ENCODE assay signal across 9 cellular contexts in genomic region chr17:17696871-17697633, GRCh38. TPM values are rescaled to one million over a fixed set of nuclear protein-coding genes. Genes with fewer than 3 reads are reported as not detected.
DNase-seq lines count a peak whose midpoint lies in the region; ATAC-seq and TF ChIP-seq lines count a peak whose summit lies in the region.
"Had no signal": no experiment of that assay in that cellular context is flagged by ENCODE, and none has a peak within 500 bp of the region (broad histone marks: within the 10 kb centered on the region; RNA-seq: fewer than 3 reads in every experiment).

No MANE protein-coding gene starts in this region.

- no peak overlapping the region for H2BK5ac ChIP-seq in IMR-90 (ENCODE audit: low read depth, low read length, poor library complexity, severe bottlenecking)

- 0 out of 2 replicates have a peak overlapping the region, but pooled peaks have one; percentile 15 for H3K4ac ChIP-seq in IMR-90 (ENCODE audit: low read depth, low read length)

- no peak overlapping the region for H2BK120ac ChIP-seq in IMR-90 (ENCODE audit: low read depth, low read length)

- 0 out of 2 replicates have a peak overlapping the region, but pooled peaks have one; percentile 3 for H3K27ac ChIP-seq in IMR-90 (ENCODE audit: insufficient read depth, low read length)
- H3K27ac ChIP-seq in adrenal gland, result peak overlapping the region; percentile 24 to 98 (median 48)
- H3K27ac ChIP-seq in spleen, result peak overlapping the region in 7 of 8 donors; percentile 23 to 97 (median 95)

- intact Hi-C loops in IMR-90 (cut with micrococcal nuclease) (no loop called here), adrenal gland (cut with DNase I) (no loop called here), left colon (cut with DNase I, micrococcal nuclease) (no loop called here), spleen (cut with DNase I; ENCODE audit: low total_unique reads) (no loop called here), head of caudate nucleus (cut with DNase I) (no loop called here)

- no peak overlapping the region for H2AK9ac ChIP-seq in IMR-90 (replicated peaks; ENCODE audit: low read depth, low read length, poor library complexity)

- POLR2A ChIA-PET in IMR-90 (lab: Charles Lee; ENCODE audit: unreplicated experiment), result no interaction called here
- POLR2A ChIA-PET in HEK293T (lab: Yijun Ruan, JAX), result interaction anchor here (1.1 kb wide), 2 partner anchors 10 to 15 kb away, joined by 4 to 5 read pairs; no protein-coding TSS in a partner anchor

- 0 out of 2 replicates have a peak overlapping the region, but pooled peaks have one; percentile 3 for H3K56ac ChIP-seq in IMR-90 (ENCODE audit: extremely low read depth, insufficient read depth, low read length)

- no peak for TF ChIP-seq POLR2A in IMR-90 (IDR thresholded peaks at IDR 0.05; ENCODE audit: low read depth, low read length)
- no peak for TF ChIP-seq POLR2A in adrenal gland (IDR thresholded peaks at IDR 0.05)
- TF ChIP-seq POLR2A in spleen (IDR thresholded peaks at IDR 0.05), result no peak

- H2AFZ ChIP-seq in IMR-90 (replicated peaks; ENCODE audit: low read length, poor library complexity), result no peak overlapping the region

- H3K36me3 ChIP-seq in IMR-90 (ENCODE audit: control insufficient read depth, insufficient read depth, low read length) (no peaks in the 10 kb centered on the region), adrenal gland (replicated peaks in 1 of 2) (no peaks in the 10 kb centered on the region), spleen (no peaks in the 10 kb centered on the region), H7 (replicated peaks; ENCODE audit: control insufficient read depth, insufficient read depth, low read length) (no peaks in the 10 kb centered on the region)

- dilution Hi-C loops in IMR-90 (cut with HindIII; ENCODE audit: low sequenced_read_pairs, unreplicated experiment), result no loop called here

- peak overlapping the region; percentile 69; the same call in 1 of the 2 replicates for H3K23ac ChIP-seq in IMR-90 (ENCODE audit: low read depth, low read length)

- peaks cover 95% of the 10 kb centered on the region for H4K20me1 ChIP-seq in IMR-90 (ENCODE audit: insufficient read depth, low read length)

- no peak overlapping the region for H4K8ac ChIP-seq in IMR-90 (ENCODE audit: low read depth in 2 of 2, low read length in 2 of 2)

- H2AK5ac ChIP-seq in IMR-90 (ENCODE audit: low read depth, low read length), result peak overlapping the region; percentile 10; the same call in 1 of the 2 replicates

- H3K9ac ChIP-seq in IMR-90 (ENCODE audit: low read depth, low read length), result no peak overlapping the region

- H3K4me2 ChIP-seq in IMR-90 (ENCODE audit: low read depth, low read length), result no peak overlapping the region

- H3K9me3 ChIP-seq in IMR-90 (ENCODE audit: control insufficient read depth, insufficient read depth, low read length) (no peaks in the 10 kb centered on the region), adrenal gland (replicated peaks in 1 of 3) (no peaks in the 10 kb centered on the region), spleen (no peaks in the 10 kb centered on the region)

- 100% methylated on average over 3 of the region's 13 CpGs; no CpG with 5 or more reads in 1 of the 2 experiments for WGBS in IMR-90 (ENCODE audit: extremely low coverage in 2 of 2, insufficient read length in 1 of 2), 2 experiments
- 52 to 64% (median 55%) methylated on average over 13 of the region's 13 CpGs for WGBS in adrenal gland, 4 donors
- WGBS in spleen, 5 donors, result 76 to 88% (median 79%) methylated on average over 13 of the region's 13 CpGs

- no peak overlapping the region for H4K91ac ChIP-seq in IMR-90 (ENCODE audit: insufficient read depth, low read depth, low read length)

- H3K4me1 ChIP-seq in IMR-90 (ENCODE audit: control insufficient read depth, insufficient read depth, low read length), result peaks cover 79% of the 10 kb centered on the region
- peaks cover 48 to 87% of the 10 kb centered on the region in 2 donors for H3K4me1 ChIP-seq in adrenal gland (replicated peaks in 1 of 2)
- H3K4me1 ChIP-seq in spleen, result peaks cover 30 to 97% (median 84%) of the 10 kb centered on the region in 6 donors

- BruUV-seq in IMR-90 (replicated peaks; lab: Mats Ljungman, UMichigan), result no TSS peak

- H3K27me3 ChIP-seq in IMR-90 (ENCODE audit: control insufficient read depth, insufficient read depth, low read length) (no peaks in the 10 kb centered on the region), adrenal gland (no peaks in the 10 kb centered on the region), spleen (replicated peaks in 1 of 7) (peaks cover 0 to 13% (median 0%) of the 10 kb centered on the region in 7 donors), H7 (ENCODE audit: control insufficient read depth, insufficient read depth, low read length) (peaks cover 81% of the 10 kb centered on the region)

- H4K5ac ChIP-seq in IMR-90 (ENCODE audit: low read depth, low read length), result no peak overlapping the region

- in situ Hi-C loops in IMR-90 (cut with MboI; ENCODE audit: low sequenced_read_pairs), result no loop called here

- no peak overlapping the region for H2BK20ac ChIP-seq in IMR-90 (ENCODE audit: low read depth, low read length)

- no peak for ATAC-seq in IMR-90 (ENCODE audit: low read depth)
- ATAC-seq in left colon, result peak; percentile 12

- TF ChIP-seq RAD21 in IMR-90 (IDR thresholded peaks at IDR 0.05; ENCODE audit: low read length), result no peak

- peak overlapping the region; percentile 61; the same call in 1 of the 2 replicates for H3K14ac ChIP-seq in IMR-90 (replicated peaks; ENCODE audit: low read depth, low read length)

- no peak overlapping the region for H3K18ac ChIP-seq in IMR-90 (ENCODE audit: low read depth, low read length)

- H3K79me1 ChIP-seq in IMR-90 (ENCODE audit: low read depth in 1 of 2, low read length in 2 of 2), result peaks cover 23 to 92% of the 10 kb centered on the region in 2 experiments

- peaks cover 53% of the 10 kb centered on the region for H3K9me1 ChIP-seq in IMR-90 (ENCODE audit: insufficient read depth, low read length)

- TF ChIP-seq CTCF in IMR-90 (conservative IDR thresholded peaks at IDR 0.05; ENCODE audit: low read depth, low read length), result no peak
- no peak for TF ChIP-seq CTCF in adrenal gland (IDR thresholded peaks at IDR 0.05)
- TF ChIP-seq CTCF in spleen (IDR thresholded peaks at IDR 0.05 in 8 of 11, conservative IDR thresholded peaks at IDR 0.05 in 3 of 11), result no peak

- no peak overlapping the region for H2BK15ac ChIP-seq in IMR-90 (ENCODE audit: low read depth, low read length)

- no peak overlapping the region for H3K4me3 ChIP-seq in IMR-90 (ENCODE audit: insufficient read depth, low read depth, low read length)
- H3K4me3 ChIP-seq in adrenal gland, result no peak overlapping the region
- H3K4me3 ChIP-seq in spleen, result no peak overlapping the region
- H3K4me3 ChIP-seq in H7 (ENCODE audit: insufficient read depth, low read depth, low read length), result no peak overlapping the region

- CTCF ChIA-PET in IMR-90 (lab: Yijun Ruan, JAX), result no interaction called here
- CTCF ChIA-PET in HEK293T (lab: Yijun Ruan, JAX), result interaction anchor here (0.6 kb wide), 1 partner anchor 427 kb away, joined by 7 read pairs; no protein-coding TSS in a partner anchor

- DNase-seq in IMR-90, result no peak
- DNase-seq in adrenal gland, result peak in 2 of 7 donors; percentile 47 to 57
- DNase-seq in left colon, result no peak
- DNase-seq in spleen, result no peak
- no peak for DNase-seq in HEK293T (ENCODE audit: extremely low spot score)
- no peak for DNase-seq in head of caudate nucleus
- DNase-seq in H7, result no peak
- DNase-seq: erythroblast, NCI-H1092 treated with DMSO at 0.1 percent for 48 hours had no signal

TF ChIP-seq in IMR-90, 13 proteins besides CTCF, POLR2A, EP300 and RAD21:
- TF ChIP-seq CEBPB (IDR thresholded peaks at IDR 0.05; ENCODE audit: low read depth, low read length), result no peak
- no peak for TF ChIP-seq SMC3 (IDR thresholded peaks at IDR 0.05; ENCODE audit: low read depth, low read length)
- no peak for TF ChIP-seq RFX5 (IDR thresholded peaks at IDR 0.05; ENCODE audit: low read depth, low read length)
- no peak for TF ChIP-seq MAZ (IDR thresholded peaks at IDR 0.05; ENCODE audit: borderline replicate concordance, low read depth, low read length)
- no peak for TF ChIP-seq USF2 (IDR thresholded peaks at IDR 0.05; ENCODE audit: low read depth, low read length)
- TF ChIP-seq MAFK (IDR thresholded peaks at IDR 0.05; ENCODE audit: low read depth, low read length), result no peak

TF ChIP-seq in HEK293T, 16 proteins besides CTCF, POLR2A, EP300 and RAD21:
- TF ChIP-seq FOXK2 (IDR thresholded peaks at IDR 0.05) (no peak), FOXA1 (IDR thresholded peaks at IDR 0.05) (no peak), ARNT (IDR thresholded peaks at IDR 0.05) (no peak), FOXM1 (IDR thresholded peaks at IDR 0.05; ENCODE audit: borderline replicate concordance) (no peak), ELF4 (IDR thresholded peaks at IDR 0.05) (no peak), L3MBTL2 (conservative IDR thresholded peaks at IDR 0.05) (no peak), PKNOX1 (IDR thresholded peaks at IDR 0.05) (no peak), NFRKB (IDR thresholded peaks at IDR 0.05) (no peak), CTBP1 (IDR thresholded peaks at IDR 0.05; ENCODE audit: borderline replicate concordance) (no peak), ZNF384 (IDR thresholded peaks at IDR 0.05) (no peak), SUZ12 (IDR thresholded peaks at IDR 0.05) (no peak), BHLHE40 (IDR thresholded peaks at IDR 0.05; ENCODE audit: borderline replicate concordance) (no peak)

RNA-seq across cellular contexts. Expression of gene RAI1, which starts 15.8 kb away (rescaled TPM):
- total RNA-seq in IMR-90 (2012; rRNA removed) (1.8 and 1.9 TPM in 2 replicates), adrenal gland (10 to 100 TPM; 14.7 to 37.3 (median 28.1) TPM), left colon (10 to 100 TPM; 15.8 to 23.8 TPM), spleen (10 to 100 TPM; 28.9 to 61.9 (median 40.3) TPM)
- polyA plus RNA-seq in IMR-90 (2012; rRNA removed) (10.5 and 14.0 TPM in 2 replicates), adrenal gland (10 to 100 TPM in 2 of 3 donors, 1 to 10 TPM in 1; 4.2 to 31.2 (median 14.6) TPM), spleen (10 to 100 TPM in 1 of 3 donors, 1 to 10 TPM in 2; 5.4 to 19.7 (median 6.1) TPM)
- polyA plus RNA-seq in IMR-90 (2012; cell fraction: cytosol; rRNA removed), result 5.5 and 10.5 TPM in 2 replicates
- 18.8 and 32.7 TPM in 2 replicates for polyA plus RNA-seq in IMR-90 (2012; cell fraction: nucleus; rRNA removed; ENCODE audit: low replicate concordance)
- total RNA-seq in H7 (2014; rRNA removed; shearing (Covaris generic)), result 11.3 and 13.7 TPM in 2 replicates

Comparison
In these comparisons a context has a peak if more than half of its experiments do, and no peak if none do; other contexts are left out.
1. H3K27ac ChIP-seq: peak in every context shown above with its lines; median percentile 95 in spleen; 48 in adrenal gland; 3 in IMR-90.